24 cellular contexts compared by ENCODE assay signal in genomic region chr3:1251282-1252060, GRCh38.
DNase-seq lines count a peak whose midpoint lies in the region; FAIRE-seq and TF ChIP-seq lines count a peak whose summit lies in the region.
"Had no signal": no experiment of that assay in that cellular context is flagged by ENCODE, and none has a peak within 500 bp of the region (broad histone marks: within the 10 kb centered on the region; RNA-seq: fewer than 3 reads in every experiment).

No MANE protein-coding gene starts in this region.

- H3K4me3 Mint-ChIP-seq in astrocyte (ENCODE audit: unreplicated experiment) (no peak overlapping the region), glutamatergic neuron (ENCODE audit: unreplicated experiment) (no peak overlapping the region)
- H3K4me3 Mint-ChIP-seq: activated naive CD4-positive, alpha-beta T cell treated with anti-CD3 and anti-CD28 coated beads for 36 hours; CD8-positive, alpha-beta T cell; naive thymus-derived CD8-positive, alpha-beta T cell; stimulated activated naive CD8-positive, alpha-beta T cell treated with anti-CD3 and anti-CD28 coated beads, Interleukin-15, amount 100 ng/mL, for 72 hours had no signal

- no peak for FAIRE-seq in astrocyte (lab: Jason Lieb, UNC)
- FAIRE-seq: A549 had no signal

- H3K27ac Mint-ChIP-seq in astrocyte (ENCODE audit: unreplicated experiment) = no peak overlapping the region
- H3K27ac Mint-ChIP-seq in glutamatergic neuron (ENCODE audit: unreplicated experiment) = no peak overlapping the region
- H3K27ac Mint-ChIP-seq: activated naive CD4-positive, alpha-beta T cell treated with anti-CD3 and anti-CD28 coated beads for 36 hours; CD8-positive, alpha-beta T cell; naive thymus-derived CD8-positive, alpha-beta T cell; stimulated activated naive CD8-positive, alpha-beta T cell treated with anti-CD3 and anti-CD28 coated beads, Interleukin-15, amount 100 ng/mL, for 72 hours had no signal

- H3K4me1 ChIP-seq in astrocyte (ENCODE audit: insufficient read depth, low read length) = no peaks in the 10 kb centered on the region
- H3K4me1 ChIP-seq: A549, breast epithelium, lower lobe of right lung, SJSA1, uterus had no signal

- H3K27me3 Mint-ChIP-seq in astrocyte (ENCODE audit: low read depth, unreplicated experiment) (no peaks in the 10 kb centered on the region), glutamatergic neuron (ENCODE audit: unreplicated experiment) (no peaks in the 10 kb centered on the region)
- H3K27me3 Mint-ChIP-seq: naive thymus-derived CD8-positive, alpha-beta T cell; stimulated activated naive CD8-positive, alpha-beta T cell treated with anti-CD3 and anti-CD28 coated beads, Interleukin-15, amount 100 ng/mL, for 72 hours had no signal

- H2AFZ ChIP-seq in astrocyte (ENCODE audit: low read depth, low read length) = no peak overlapping the region

- H3K36me3 Mint-ChIP-seq in astrocyte (ENCODE audit: low read depth, unreplicated experiment) = no peaks in the 10 kb centered on the region
- H3K36me3 Mint-ChIP-seq in glutamatergic neuron (ENCODE audit: unreplicated experiment) = no peaks in the 10 kb centered on the region
- H3K36me3 Mint-ChIP-seq: CD8-positive, alpha-beta T cell; naive thymus-derived CD8-positive, alpha-beta T cell had no signal

- H3K9me3 Mint-ChIP-seq in astrocyte (ENCODE audit: unreplicated experiment) = no peaks in the 10 kb centered on the region
- no peaks in the 10 kb centered on the region for H3K9me3 Mint-ChIP-seq in glutamatergic neuron (ENCODE audit: unreplicated experiment)

- H3K27ac ChIP-seq in 22Rv1 (no peak overlapping the region), astrocyte (ENCODE audit: low read depth, low read length) (no peak overlapping the region), substantia nigra (ENCODE audit: low read depth, low read length, poor library complexity, severe bottlenecking) (no peak overlapping the region)
- H3K27ac ChIP-seq: A549, lower lobe of right lung, SJSA1, uterus had no signal

- DNase-seq in HT1080 (ENCODE audit: low read depth) (peak; percentile 65), astrocyte (ENCODE audit: low read depth) (peak; percentile 27), glutamatergic neuron (no peak), substantia nigra (lab: John Stamatoyannopoulos, UW) (no peak), GM19240 (ENCODE audit: insufficient read length, low spot score) (no peak), cerebellar cortex (ENCODE audit: low spot score) (no peak), hypothalamus (lab: John Stamatoyannopoulos, UW) (no peak)
- DNase-seq: activated CD4-positive, alpha-beta T cell treated with anti-CD3 and anti-CD28 coated beads for 4 hours; activated CD8-positive, alpha-beta memory T cell treated with anti-CD3 and anti-CD28 coated beads, Interleukin-2, amount 50 U/mL, for 48 hours; activated naive CD4-positive, alpha-beta T cell treated with anti-CD3 and anti-CD28 coated beads for 36 hours; CD8-positive, alpha-beta T cell; effector CD4-positive, alpha-beta T cell; GOT3; lower lobe of right lung; MM.1S; naive thymus-derived CD8-positive, alpha-beta T cell; NCI-H187; stimulated activated CD4-positive, alpha-beta T cell treated with anti-CD3 and anti-CD28 coated beads, Interleukin-15, amount 100 ng/mL, for 24 hours; stimulated activated naive CD8-positive, alpha-beta T cell treated with anti-CD3 and anti-CD28 coated beads, Interleukin-15, amount 100 ng/mL, for 72 hours had no signal

- H3K4me2 ChIP-seq in astrocyte (ENCODE audit: low read length) = no peak overlapping the region
- H3K4me2 ChIP-seq: A549 had no signal

- H3K27me3 ChIP-seq in astrocyte (ENCODE audit: insufficient read depth, low read length) = no peaks in the 10 kb centered on the region
- H3K27me3 ChIP-seq: breast epithelium, SJSA1, uterus had no signal

- H4K20me1 ChIP-seq in astrocyte (ENCODE audit: insufficient read depth, low read length) = no peaks in the 10 kb centered on the region

- H3K4me1 Mint-ChIP-seq in astrocyte (ENCODE audit: low read depth, unreplicated experiment) = no peaks in the 10 kb centered on the region
- no peaks in the 10 kb centered on the region for H3K4me1 Mint-ChIP-seq in glutamatergic neuron (ENCODE audit: low read depth, unreplicated experiment)
- H3K4me1 Mint-ChIP-seq: naive thymus-derived CD8-positive, alpha-beta T cell; stimulated activated naive CD8-positive, alpha-beta T cell treated with anti-CD3 and anti-CD28 coated beads, Interleukin-15, amount 100 ng/mL, for 72 hours had no signal

- H3K4me3 ChIP-seq in astrocyte (ENCODE audit: insufficient read depth, low read depth, low read length) = no peak overlapping the region
- H3K4me3 ChIP-seq: A549, breast epithelium, lower lobe of right lung, SJSA1, uterus had no signal

- no peaks in the 10 kb centered on the region for H3K79me2 ChIP-seq in astrocyte (ENCODE audit: insufficient read depth, low read length)

- no peak overlapping the region for H3K9ac ChIP-seq in astrocyte (ENCODE audit: low read length)

- peak; percentile 20 for TF ChIP-seq CTCF in 22Rv1 (IDR thresholded peaks at IDR 0.05)
- no peak for TF ChIP-seq CTCF in astrocyte (IDR thresholded peaks at IDR 0.05; ENCODE audit: insufficient read depth, low read depth, low read length)
- TF ChIP-seq CTCF in glutamatergic neuron (IDR thresholded peaks at IDR 0.05; ENCODE audit: partially characterized antibody, unreplicated experiment) = peak; percentile 20

- no peaks in the 10 kb centered on the region for H3K36me3 ChIP-seq in astrocyte (ENCODE audit: insufficient read depth, low read length)
- H3K36me3 ChIP-seq: breast epithelium, lower lobe of right lung, SJSA1, uterus had no signal

- no peaks in the 10 kb centered on the region for H3K9me3 ChIP-seq in astrocyte (ENCODE audit: insufficient read depth, low read depth, low read length)
- H3K9me3 ChIP-seq: A549, breast epithelium, lower lobe of right lung, SJSA1, uterus had no signal

Comparison
In these comparisons a context has a peak if more than half of its experiments do, and no peak if none do; other contexts are left out.
1. DNase-seq: peak in HT1080 (single experiment) and astrocyte (single experiment); none in glutamatergic neuron (single experiment), substantia nigra (0 of 49), GM19240 (single experiment), cerebellar cortex (single experiment) and hypothalamus (0 of 51).